Comparison of ENCODE assay signal across 21 cellular contexts in genomic region chr15:27767918-27768640, GRCh38.
"Had no signal": no experiment of that assay in that cellular context is flagged by ENCODE, and none has a peak within 500 bp of the region (broad histone marks: within the 10 kb centered on the region; RNA-seq: fewer than 3 reads in every experiment).

No MANE protein-coding gene starts in this region.

- H3K4me3 ChIP-seq: gastrocnemius medialis, pancreas, psoas muscle, smooth muscle cell, suprapubic skin, tibial artery had no signal

- DNase-seq: activated CD4-positive, alpha-beta T cell treated with anti-CD3 and anti-CD28 coated beads for 1 hour; activated CD4-positive, alpha-beta T cell treated with anti-CD3 and anti-CD28 coated beads, Interleukin-2, amount 50 U/mL, for 1 hour; activated CD8-positive, alpha-beta T cell treated with anti-CD3 and anti-CD28 coated beads for 36 hours; activated naive CD8-positive, alpha-beta T cell treated with anti-CD3 and anti-CD28 coated beads, Interleukin-2, amount 50 U/mL, for 24 hours; activated T-cell treated with anti-CD3 and anti-CD28 coated beads, Interleukin-2, amount 50 U/mL, for 4 hours; amygdala; effector CD8-positive, alpha-beta T cell; gastrocnemius medialis; glutamatergic neuron; left cardiac atrium; mammary epithelial cell; naive B cell; pancreas; psoas muscle; stimulated activated CD4-positive, alpha-beta T cell treated with anti-CD3 and anti-CD28 coated beads, Interleukin-1b, Interleukin-23, amount 100 ng/mL, for 48 hours; stimulated activated naive B cell treated with anti-CD40 and anti-IgM and Interleukin-4, amounts not matched to agents 10 μg/mL and 1 μg/mL and 100 μg/mL, for 72 hours; T-helper 17 cell; T1000; tibial artery had no signal

- H3K4me2 ChIP-seq: smooth muscle cell had no signal

- H3K9me3 ChIP-seq: gastrocnemius medialis, pancreas, psoas muscle, suprapubic skin, tibial artery had no signal

- H3K4me1 ChIP-seq: gastrocnemius medialis, pancreas, psoas muscle, suprapubic skin, tibial artery had no signal

- H3K27me3 ChIP-seq: gastrocnemius medialis, pancreas, suprapubic skin, tibial artery had no signal

- H3K27ac ChIP-seq: gastrocnemius medialis, pancreas, psoas muscle, suprapubic skin, tibial artery had no signal

- H3K36me3 ChIP-seq: gastrocnemius medialis, pancreas, suprapubic skin, tibial artery had no signal
